Comparison of ENCODE assay signal across 8 cellular contexts in the genomic region with DNA sequence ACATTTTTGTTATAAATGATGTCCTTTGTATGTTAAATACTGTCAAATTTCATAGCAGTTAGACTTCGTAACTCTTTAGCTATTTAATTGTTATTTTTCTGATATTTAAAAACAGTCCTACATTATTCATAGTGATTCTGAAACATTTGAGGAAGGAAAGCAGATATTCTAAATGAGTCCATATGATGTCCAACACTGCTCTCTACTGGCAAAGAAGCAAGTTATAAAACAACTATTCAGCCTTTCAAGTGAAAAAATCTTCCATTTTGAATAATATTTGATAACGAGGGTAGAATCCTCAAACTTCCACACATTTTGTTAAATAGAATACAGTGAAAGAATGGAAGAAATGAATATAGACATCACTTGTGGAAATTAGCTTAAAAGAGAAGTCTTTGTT.
DNase-seq lines count a peak whose midpoint lies in the region; ATAC-seq and TF ChIP-seq lines count a peak whose summit lies in the region.

No MANE protein-coding gene starts in this region.

- no peaks in the 10 kb centered on the region for H3K79me2 ChIP-seq in PC-9 (ENCODE audit: low read depth)

- H3K4me3 ChIP-seq in cardiac muscle cell: no peak overlapping the region
- no peak overlapping the region for H3K4me3 ChIP-seq in PC-9
- no peak overlapping the region for H3K4me3 ChIP-seq in esophagus squamous epithelium
- H3K4me3 ChIP-seq in sigmoid colon: no peak overlapping the region

- H4K20me1 ChIP-seq in PC-9 (ENCODE audit: insufficient read depth): no peaks in the 10 kb centered on the region

- H3F3A ChIP-seq in PC-9 (ENCODE audit: insufficient read depth, low read depth): no peaks in the 10 kb centered on the region

- DNase-seq in cardiac muscle cell (ENCODE audit: low read depth in 1 of 2, low spot score in 1 of 2) (peak; percentile 50 to 81), left ventricle myocardium superior (no peak), HT1080 (ENCODE audit: low read depth) (peak; percentile 25), PC-9 (no peak), esophagus squamous epithelium (lab: John Stamatoyannopoulos, UW) (no peak), sigmoid colon (no peak), anterior cingulate cortex (lab: John Stamatoyannopoulos, UW) (no peak)

- BruUV-seq in PC-9 (replicated peaks; lab: Mats Ljungman, UMichigan): no TSS peak

- H3K36me3 ChIP-seq in cardiac muscle cell (no peaks in the 10 kb centered on the region), PC-9 (ENCODE audit: low read depth) (no peaks in the 10 kb centered on the region), esophagus squamous epithelium (no peaks in the 10 kb centered on the region), sigmoid colon (no peaks in the 10 kb centered on the region)

- no peaks in the 10 kb centered on the region for H3K9me2 ChIP-seq in PC-9 (ENCODE audit: insufficient read depth)

- H3K9me3 ChIP-seq in cardiac muscle cell (ENCODE audit: low read depth) (no peaks in the 10 kb centered on the region), PC-9 (ENCODE audit: insufficient read depth, low read depth) (no peaks in the 10 kb centered on the region), esophagus squamous epithelium (no peaks in the 10 kb centered on the region), sigmoid colon (no peaks in the 10 kb centered on the region)

- ATAC-seq in left ventricle myocardium superior (no peak), HG03460 (IDR thresholded peaks at IDR 0.05; ENCODE audit: unreplicated experiment) (no peak)

- CTCF ChIA-PET in PC-9 (lab: Charles Lee): interaction anchor here (0.7 kb wide), 1 partner anchor 221 kb away, joined by 3 read pairs; a partner anchor contains a TSS

- no peak overlapping the region for H2AFZ ChIP-seq in PC-9

- no peak for TF ChIP-seq EP300 in sigmoid colon (IDR thresholded peaks at IDR 0.05)

- TF ChIP-seq CTCF in cardiac muscle cell (IDR thresholded peaks at IDR 0.05; ENCODE audit: low read depth, low read length): peak; percentile 49
- peak; percentile 74 for TF ChIP-seq CTCF in PC-9 (conservative IDR thresholded peaks at IDR 0.05)
- peak in 4 of 6 experiments; percentile 23 to 60 (median 39) for TF ChIP-seq CTCF in esophagus squamous epithelium (IDR thresholded peaks at IDR 0.05)
- TF ChIP-seq CTCF in sigmoid colon (IDR thresholded peaks at IDR 0.05): peak; percentile 9 to 52 (median 28)

- TF ChIP-seq POLR2A in esophagus squamous epithelium (IDR thresholded peaks at IDR 0.05) (no peak), sigmoid colon (IDR thresholded peaks at IDR 0.05) (no peak)

- intact Hi-C loops in left ventricle myocardium superior (cut with micrococcal nuclease) (loop anchor here (10.0 kb wide), 1 partner anchor 928 kb away; no protein-coding TSS in a partner anchor), PC-9 (cut with micrococcal nuclease; ENCODE audit: unreplicated experiment) (loop anchor here (2.0 to 5.0 kb wide), 4 partner anchors 220 to 1012 kb away; a partner anchor contains a TSS), esophagus squamous epithelium (cut with DNase I) (no loop called here), sigmoid colon (cut with DNase I) (loop anchor here (1.0 to 10.0 kb wide), 3 partner anchors 221 to 1648 kb away; a partner anchor contains a TSS)

- no peak overlapping the region for H3K4me2 ChIP-seq in PC-9

- H3K4me1 ChIP-seq in cardiac muscle cell (ENCODE audit: low read depth): peaks cover 25% of the 10 kb centered on the region
- H3K4me1 ChIP-seq in PC-9 (replicated peaks; ENCODE audit: insufficient read depth): no peaks in the 10 kb centered on the region
- H3K4me1 ChIP-seq in esophagus squamous epithelium: no peaks in the 10 kb centered on the region
- peaks cover 0 to 4% (median 2%) of the 10 kb centered on the region in 4 donors for H3K4me1 ChIP-seq in sigmoid colon

- WGBS in esophagus squamous epithelium, 2 donors: 1 to 8% methylated on average over 2 of the region's 2 CpGs
- WGBS in sigmoid colon, 2 donors: 11 to 21% methylated on average over 2 of the region's 2 CpGs

- no peaks in the 10 kb centered on the region for H3K27me3 ChIP-seq in cardiac muscle cell
- H3K27me3 ChIP-seq in PC-9 (ENCODE audit: insufficient read depth, low read depth): no peaks in the 10 kb centered on the region
- no peaks in the 10 kb centered on the region for H3K27me3 ChIP-seq in esophagus squamous epithelium
- no peaks in the 10 kb centered on the region for H3K27me3 ChIP-seq in sigmoid colon

- POLR2A ChIA-PET in PC-9 (lab: Charles Lee; ENCODE audit: unreplicated experiment): no interaction called here

- H3K27ac ChIP-seq in cardiac muscle cell (no peak overlapping the region), PC-9 (no peak overlapping the region), esophagus squamous epithelium (no peak overlapping the region), sigmoid colon (no peak overlapping the region)

Comparison
In these comparisons a context has a peak if more than half of its experiments do, and no peak if none do; other contexts are left out.
1. DNase-seq: peak in cardiac muscle cell (2 of 2) and HT1080 (single experiment); none in left ventricle myocardium superior (single experiment), PC-9 (0 of 2), esophagus squamous epithelium (single experiment), sigmoid colon (single experiment) and anterior cingulate cortex (0 of 58).
2. Peak in every context shown above with its lines, with median percentiles within 50 percentile points of each other: CTCF ChIP-seq.